ENCODE assay signal across 8 cellular contexts in genomic region chr1:76101534-76101933, GRCh38. TPM values are rescaled to one million over a fixed set of nuclear protein-coding genes. Genes with fewer than 3 reads are reported as not detected.
"Had no signal": no experiment of that assay in that cellular context is flagged by ENCODE, and none has a peak within 500 bp of the region (broad histone marks: within the 10 kb centered on the region; RNA-seq: fewer than 3 reads in every experiment).

No MANE protein-coding gene starts in this region.

- H3K36me3 ChIP-seq: HAP-1 had no signal

- DNase-seq: GM23248, GOT3, H7, IMR-90, KG1 had no signal

- H3K27ac ChIP-seq: GM23248, HL-60 had no signal

- H3K4me3 ChIP-seq: GM23248, HAP-1, K562 had no signal

- H3K4me1 ChIP-seq: HAP-1 had no signal

- H3K9me3 ChIP-seq: HAP-1 had no signal

RNA-seq across cellular contexts. Expression of gene ST6GALNAC3, which starts 27.0 kb away (rescaled TPM):
- total RNA-seq: GM23248 had no signal
- polyA plus RNA-seq: GM23248, K562 had no signal
